In the genomic region with DNA sequence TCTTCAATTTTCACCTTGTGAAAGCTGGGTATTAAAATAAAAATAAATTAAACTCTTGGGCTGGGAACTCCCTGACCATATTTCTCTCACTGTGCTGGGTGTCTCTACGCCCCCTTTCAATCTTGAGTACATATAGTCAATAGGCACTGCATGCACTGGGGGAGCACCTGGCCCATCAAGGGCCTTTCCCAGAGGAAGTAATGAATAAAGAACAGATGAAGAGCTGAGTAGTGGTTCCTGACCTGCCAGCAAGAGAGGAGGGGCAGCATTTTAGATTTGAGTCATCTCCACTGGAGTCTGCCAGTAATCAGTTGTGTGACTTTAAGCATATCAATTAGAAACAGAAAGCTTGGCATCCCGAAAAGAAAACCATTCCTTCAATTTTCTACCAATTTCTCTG, we compare ENCODE assay signal across 8 cellular contexts. TPM values are rescaled to one million over a fixed set of nuclear protein-coding genes. Genes with fewer than 3 reads are reported as not detected.
A peak's percentile ranks its signal among the peaks of the same experiment; 100 is the strongest.
DNase-seq lines count a peak whose midpoint lies in the region; ATAC-seq lines count a peak whose summit lies in the region.

No MANE protein-coding gene starts in this region.

- no peaks in the 10 kb centered on the region for H3K9me3 Mint-ChIP-seq in activated T-helper 1 cell treated with anti-CD3 and anti-CD28 coated beads, Interleukin-12 subunit alpha, Interleukin-12 subunit beta, Interleukin-2, Interleukin-4 antibody, amounts not matched to agents 30 ng/mL and 10 ng/mL and 1 ng/mL, durations not matched to agents 14 hours and 24 hours and 36 hours

- peaks cover 56% of the 10 kb centered on the region for H3K4me1 Mint-ChIP-seq in activated T-helper 1 cell treated with anti-CD3 and anti-CD28 coated beads, Interleukin-12 subunit alpha, Interleukin-12 subunit beta, Interleukin-2, Interleukin-4 antibody, amounts not matched to agents 30 ng/mL and 10 ng/mL and 1 ng/mL, durations not matched to agents 14 hours and 24 hours and 36 hours (ENCODE audit: low read depth)

- peaks cover 9% of the 10 kb centered on the region for H3K4me1 ChIP-seq in HAP-1

- peak; percentile 24 for DNase-seq in activated naive CD4-positive, alpha-beta T cell treated with Interleukin-2 at 50 U/mL for 16 hours
- no peak for DNase-seq in activated naive CD4-positive, alpha-beta T cell (lab: John Stamatoyannopoulos, UW)
- no peak for DNase-seq in activated T-helper 1 cell treated with anti-CD3 and anti-CD28 coated beads, Interleukin-12 subunit alpha, Interleukin-12 subunit beta, Interleukin-2, Interleukin-4 antibody, amounts not matched to agents 30 ng/mL and 10 ng/mL and 1 ng/mL, durations not matched to agents 14 hours and 24 hours and 36 hours (ENCODE audit: low spot score)
- peak; percentile 15 to 34 (median 22) for DNase-seq in stimulated activated CD4-positive, alpha-beta T cell treated with anti-CD3 and anti-CD28 coated beads, TNF-alpha, amount 100 ng/mL, for 48 hours (ENCODE audit: low read depth in 3 of 3)
- DNase-seq in OCI-M1 (lab: John Stamatoyannopoulos, UW) (no peak), HAP-1 (ENCODE audit: low spot score in 2 of 2) (no peak), AG08396 (ENCODE audit: low spot score) (no peak)

- H3K27me3 ChIP-seq in HAP-1 (ENCODE audit: low read depth) = no peaks in the 10 kb centered on the region

- H3K27me3 Mint-ChIP-seq in activated T-helper 1 cell treated with anti-CD3 and anti-CD28 coated beads, Interleukin-12 subunit alpha, Interleukin-12 subunit beta, Interleukin-2, Interleukin-4 antibody, amounts not matched to agents 30 ng/mL and 10 ng/mL and 1 ng/mL, durations not matched to agents 14 hours and 24 hours and 36 hours (ENCODE audit: insufficient read depth) = no peaks in the 10 kb centered on the region

- H3K36me3 ChIP-seq in HAP-1 (replicated peaks) = no peaks in the 10 kb centered on the region

- peak overlapping the region; percentile 53 for H3K27ac Mint-ChIP-seq in activated T-helper 1 cell treated with anti-CD3 and anti-CD28 coated beads, Interleukin-12 subunit alpha, Interleukin-12 subunit beta, Interleukin-2, Interleukin-4 antibody, amounts not matched to agents 30 ng/mL and 10 ng/mL and 1 ng/mL, durations not matched to agents 14 hours and 24 hours and 36 hours

- peak; percentile 62 for ATAC-seq in HG03066 (IDR thresholded peaks at IDR 0.05; ENCODE audit: low read depth, unreplicated experiment)

- H3K9me3 ChIP-seq in HAP-1 = no peaks in the 10 kb centered on the region

- intact Hi-C loops in activated T-helper 1 cell treated with anti-CD3 and anti-CD28 coated beads, Interleukin-12 subunit alpha, Interleukin-12 subunit beta, Interleukin-2, Interleukin-4 antibody, amounts not matched to agents 30 ng/mL and 10 ng/mL and 1 ng/mL, durations not matched to agents 14 hours and 24 hours and 36 hours (cut with micrococcal nuclease) = loop anchor here (1.0 to 2.0 kb wide), 2 partner anchors 38 to 68 kb away; no protein-coding TSS in a partner anchor

- peaks cover 13% of the 10 kb centered on the region for H3K36me3 Mint-ChIP-seq in activated T-helper 1 cell treated with anti-CD3 and anti-CD28 coated beads, Interleukin-12 subunit alpha, Interleukin-12 subunit beta, Interleukin-2, Interleukin-4 antibody, amounts not matched to agents 30 ng/mL and 10 ng/mL and 1 ng/mL, durations not matched to agents 14 hours and 24 hours and 36 hours (ENCODE audit: low read depth)

- in situ Hi-C loops in HAP-1 (cut with MboI; ENCODE audit: low sequenced_read_pairs) = no loop called here

- H3K4me3 ChIP-seq in HAP-1 = no peak overlapping the region

- no peak overlapping the region for H3K4me3 Mint-ChIP-seq in activated T-helper 1 cell treated with anti-CD3 and anti-CD28 coated beads, Interleukin-12 subunit alpha, Interleukin-12 subunit beta, Interleukin-2, Interleukin-4 antibody, amounts not matched to agents 30 ng/mL and 10 ng/mL and 1 ng/mL, durations not matched to agents 14 hours and 24 hours and 36 hours

RNA-seq across cellular contexts. Expression of a gene that starts 6.2 kb away (rescaled TPM):
- total RNA-seq in activated T-helper 1 cell treated with anti-CD3 and anti-CD28 coated beads, Interleukin-12 subunit alpha, Interleukin-12 subunit beta, Interleukin-2, Interleukin-4 antibody, amounts not matched to agents 30 ng/mL and 10 ng/mL and 1 ng/mL, durations not matched to agents 14 hours and 24 hours and 36 hours = 103 and 108 TPM in 2 replicates

RNA-seq across cellular contexts. Expression of a gene that starts 46.4 kb away (rescaled TPM):
- total RNA-seq in activated T-helper 1 cell treated with anti-CD3 and anti-CD28 coated beads, Interleukin-12 subunit alpha, Interleukin-12 subunit beta, Interleukin-2, Interleukin-4 antibody, amounts not matched to agents 30 ng/mL and 10 ng/mL and 1 ng/mL, durations not matched to agents 14 hours and 24 hours and 36 hours = 24.2 and 30.1 TPM in 2 replicates

Comparison
In these comparisons a context has a peak if more than half of its experiments do, and no peak if none do; other contexts are left out.
1. DNase-seq: peak in activated naive CD4-positive, alpha-beta T cell treated with Interleukin-2 at 50 U/mL for 16 hours (single experiment) and stimulated activated CD4-positive, alpha-beta T cell treated with anti-CD3 and anti-CD28 coated beads, TNF-alpha, amount 100 ng/mL, for 48 hours (3 of 3); none in activated naive CD4-positive, alpha-beta T cell (0 of 4), activated T-helper 1 cell treated with anti-CD3 and anti-CD28 coated beads, Interleukin-12 subunit alpha, Interleukin-12 subunit beta, Interleukin-2, Interleukin-4 antibody, amounts not matched to agents 30 ng/mL and 10 ng/mL and 1 ng/mL, durations not matched to agents 14 hours and 24 hours and 36 hours (single experiment), OCI-M1 (single experiment), HAP-1 (0 of 2) and AG08396 (single experiment).